8 cellular contexts compared by ENCODE assay signal in genomic region chr15:55993111-55993803, GRCh38.
DNase-seq lines count a peak whose midpoint lies in the region; ATAC-seq and TF ChIP-seq lines count a peak whose summit lies in the region.

Gene NEDD4, minus strand, starts transcription at chr15:55993612. Its CDS starts 57 bp downstream, at chr15:55993555.

- peak; percentile 62 for ATAC-seq in GM18861 (IDR thresholded peaks at IDR 0.05; ENCODE audit: unreplicated experiment)
- ATAC-seq in HG03095 (IDR thresholded peaks at IDR 0.05; ENCODE audit: unreplicated experiment) = peak; percentile 87

- DNase-seq in NCI-H2227 treated with DMSO at 0.1 percent for 48 hours (lab: John Stamatoyannopoulos, UW) (peak; percentile 44), islet precursor cell (peak; percentile 95)
- DNase-seq in activated CD4-positive, CD25-positive, alpha-beta regulatory T cell treated with anti-CD3 and anti-CD28 coated beads, Interleukin-2, amount 50 U/mL, for 16 hours (ENCODE audit: low read depth, low spot score) = peak; percentile 28
- DNase-seq in central memory CD4-positive, alpha-beta T cell = peak; percentile 73
- peak; percentile 72 for DNase-seq in stimulated activated CD4-positive, alpha-beta T cell treated with anti-CD3 and anti-CD28 coated beads, Interleukin-12 subunit alpha, Interleukin-12 subunit beta, amount 100 ng/mL, for 4 hours

- TF ChIP-seq CTCF in 22Rv1 (IDR thresholded peaks at IDR 0.05) = peak; percentile 83

- H3K27ac ChIP-seq in 22Rv1 = peak within 1 kb of the TSS; percentile 62

Comparison
In these comparisons a context has a peak if more than half of its experiments do, and no peak if none do; other contexts are left out.
1. Peak in every context shown above with its lines: DNase-seq, ATAC-seq and H3K27ac ChIP-seq.
2. DNase-seq: peak in every context shown above with its lines; median percentile 95 in islet precursor cell; 73 in central memory CD4-positive, alpha-beta T cell; 72 in stimulated activated CD4-positive, alpha-beta T cell treated with anti-CD3 and anti-CD28 coated beads, Interleukin-12 subunit alpha, Interleukin-12 subunit beta, amount 100 ng/mL, for 4 hours; 44 in NCI-H2227 treated with DMSO at 0.1 percent for 48 hours; 28 in activated CD4-positive, CD25-positive, alpha-beta regulatory T cell treated with anti-CD3 and anti-CD28 coated beads, Interleukin-2, amount 50 U/mL, for 16 hours.